ENCODE assay signal across 1 cellular context in the genomic region with DNA sequence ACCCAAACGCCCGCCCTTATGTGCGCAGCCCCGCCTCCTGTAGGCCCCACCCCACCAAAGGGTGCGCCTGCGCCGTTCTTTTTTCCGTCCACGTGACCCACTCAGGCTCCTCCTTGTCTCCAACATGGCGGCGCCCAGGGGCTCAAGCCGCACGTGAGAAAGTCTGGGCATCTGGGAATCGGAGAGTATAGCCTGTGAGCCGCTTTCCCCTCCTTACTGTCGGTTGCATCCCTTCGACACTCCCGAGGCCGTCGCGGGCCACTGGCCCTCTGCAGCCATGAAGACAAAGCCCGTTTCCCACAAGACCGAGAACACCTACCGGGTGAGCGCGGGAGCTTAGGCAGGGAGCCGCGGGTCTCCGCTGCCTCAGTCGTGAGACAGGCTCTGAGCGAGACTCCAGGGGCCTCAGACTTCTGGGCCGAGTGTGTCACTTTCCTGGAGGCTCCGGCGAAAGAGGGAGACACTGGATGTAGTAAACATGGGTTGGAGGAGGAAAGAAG.
TF ChIP-seq lines count a peak whose summit lies in the region.

A gene (plus strand): TSS at position 100 of the 500 bp plus-strand sequence. CDS start 178 bp downstream, at position 278.

TF ChIP-seq in GM12878, 131 proteins besides CTCF, POLR2A, EP300 and RAD21 (continued from another document):
- TF ChIP-seq, protein P1, sequence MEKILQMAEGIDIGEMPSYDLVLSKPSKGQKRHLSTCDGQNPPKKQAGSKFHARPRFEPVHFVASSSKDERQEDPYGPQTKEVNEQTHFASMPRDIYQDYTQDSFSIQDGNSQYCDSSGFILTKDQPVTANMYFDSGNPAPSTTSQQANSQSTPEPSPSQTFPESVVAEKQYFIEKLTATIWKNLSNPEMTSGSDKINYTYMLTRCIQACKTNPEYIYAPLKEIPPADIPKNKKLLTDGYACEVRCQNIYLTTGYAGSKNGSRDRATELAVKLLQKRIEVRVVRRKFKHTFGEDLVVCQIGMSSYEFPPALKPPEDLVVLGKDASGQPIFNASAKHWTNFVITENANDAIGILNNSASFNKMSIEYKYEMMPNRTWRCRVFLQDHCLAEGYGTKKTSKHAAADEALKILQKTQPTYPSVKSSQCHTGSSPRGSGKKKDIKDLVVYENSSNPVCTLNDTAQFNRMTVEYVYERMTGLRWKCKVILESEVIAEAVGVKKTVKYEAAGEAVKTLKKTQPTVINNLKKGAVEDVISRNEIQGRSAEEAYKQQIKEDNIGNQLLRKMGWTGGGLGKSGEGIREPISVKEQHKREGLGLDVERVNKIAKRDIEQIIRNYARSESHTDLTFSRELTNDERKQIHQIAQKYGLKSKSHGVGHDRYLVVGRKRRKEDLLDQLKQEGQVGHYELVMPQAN (conservative IDR thresholded peaks at IDR 0.05), result peak; percentile 100
- TF ChIP-seq POLR2AphosphoS2 (IDR thresholded peaks at IDR 0.05; ENCODE audit: low read depth, low read length), result 0 out of 2 replicates have a peak, but pooled peaks have one; percentile 49
- no peak for TF ChIP-seq JUND (IDR thresholded peaks at IDR 0.05; ENCODE audit: low read depth, low read length)
- TF ChIP-seq, protein P2, sequence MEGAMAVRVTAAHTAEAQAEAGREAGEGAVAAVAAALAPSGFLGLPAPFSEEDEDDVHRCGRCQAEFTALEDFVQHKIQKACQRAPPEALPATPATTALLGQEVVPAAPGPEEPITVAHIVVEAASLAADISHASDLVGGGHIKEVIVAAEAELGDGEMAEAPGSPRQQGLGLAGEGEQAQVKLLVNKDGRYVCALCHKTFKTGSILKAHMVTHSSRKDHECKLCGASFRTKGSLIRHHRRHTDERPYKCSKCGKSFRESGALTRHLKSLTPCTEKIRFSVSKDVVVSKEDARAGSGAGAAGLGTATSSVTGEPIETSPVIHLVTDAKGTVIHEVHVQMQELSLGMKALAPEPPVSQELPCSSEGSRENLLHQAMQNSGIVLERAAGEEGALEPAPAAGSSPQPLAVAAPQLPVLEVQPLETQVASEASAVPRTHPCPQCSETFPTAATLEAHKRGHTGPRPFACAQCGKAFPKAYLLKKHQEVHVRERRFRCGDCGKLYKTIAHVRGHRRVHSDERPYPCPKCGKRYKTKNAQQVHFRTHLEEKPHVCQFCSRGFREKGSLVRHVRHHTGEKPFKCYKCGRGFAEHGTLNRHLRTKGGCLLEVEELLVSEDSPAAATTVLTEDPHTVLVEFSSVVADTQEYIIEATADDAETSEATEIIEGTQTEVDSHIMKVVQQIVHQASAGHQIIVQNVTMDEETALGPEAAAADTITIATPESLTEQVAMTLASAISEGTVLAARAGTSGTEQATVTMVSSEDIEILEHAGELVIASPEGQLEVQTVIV (IDR thresholded peaks at IDR 0.05; ENCODE audit: borderline replicate concordance, partially characterized antibody), result no peak
- TF ChIP-seq, protein P3, sequence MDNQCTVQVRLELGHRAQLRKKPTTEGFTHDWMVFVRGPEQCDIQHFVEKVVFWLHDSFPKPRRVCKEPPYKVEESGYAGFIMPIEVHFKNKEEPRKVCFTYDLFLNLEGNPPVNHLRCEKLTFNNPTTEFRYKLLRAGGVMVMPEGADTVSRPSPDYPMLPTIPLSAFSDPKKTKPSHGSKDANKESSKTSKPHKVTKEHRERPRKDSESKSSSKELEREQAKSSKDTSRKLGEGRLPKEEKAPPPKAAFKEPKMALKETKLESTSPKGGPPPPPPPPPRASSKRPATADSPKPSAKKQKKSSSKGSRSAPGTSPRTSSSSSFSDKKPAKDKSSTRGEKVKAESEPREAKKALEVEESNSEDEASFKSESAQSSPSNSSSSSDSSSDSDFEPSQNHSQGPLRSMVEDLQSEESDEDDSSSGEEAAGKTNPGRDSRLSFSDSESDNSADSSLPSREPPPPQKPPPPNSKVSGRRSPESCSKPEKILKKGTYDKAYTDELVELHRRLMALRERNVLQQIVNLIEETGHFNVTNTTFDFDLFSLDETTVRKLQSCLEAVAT (IDR thresholded peaks at IDR 0.05), result 0 out of 2 replicates have a peak, but pooled peaks have one; percentile 30
- no peak for TF ChIP-seq KDM1A (IDR thresholded peaks at IDR 0.05; ENCODE audit: borderline replicate concordance)
- TF ChIP-seq, protein P4, sequence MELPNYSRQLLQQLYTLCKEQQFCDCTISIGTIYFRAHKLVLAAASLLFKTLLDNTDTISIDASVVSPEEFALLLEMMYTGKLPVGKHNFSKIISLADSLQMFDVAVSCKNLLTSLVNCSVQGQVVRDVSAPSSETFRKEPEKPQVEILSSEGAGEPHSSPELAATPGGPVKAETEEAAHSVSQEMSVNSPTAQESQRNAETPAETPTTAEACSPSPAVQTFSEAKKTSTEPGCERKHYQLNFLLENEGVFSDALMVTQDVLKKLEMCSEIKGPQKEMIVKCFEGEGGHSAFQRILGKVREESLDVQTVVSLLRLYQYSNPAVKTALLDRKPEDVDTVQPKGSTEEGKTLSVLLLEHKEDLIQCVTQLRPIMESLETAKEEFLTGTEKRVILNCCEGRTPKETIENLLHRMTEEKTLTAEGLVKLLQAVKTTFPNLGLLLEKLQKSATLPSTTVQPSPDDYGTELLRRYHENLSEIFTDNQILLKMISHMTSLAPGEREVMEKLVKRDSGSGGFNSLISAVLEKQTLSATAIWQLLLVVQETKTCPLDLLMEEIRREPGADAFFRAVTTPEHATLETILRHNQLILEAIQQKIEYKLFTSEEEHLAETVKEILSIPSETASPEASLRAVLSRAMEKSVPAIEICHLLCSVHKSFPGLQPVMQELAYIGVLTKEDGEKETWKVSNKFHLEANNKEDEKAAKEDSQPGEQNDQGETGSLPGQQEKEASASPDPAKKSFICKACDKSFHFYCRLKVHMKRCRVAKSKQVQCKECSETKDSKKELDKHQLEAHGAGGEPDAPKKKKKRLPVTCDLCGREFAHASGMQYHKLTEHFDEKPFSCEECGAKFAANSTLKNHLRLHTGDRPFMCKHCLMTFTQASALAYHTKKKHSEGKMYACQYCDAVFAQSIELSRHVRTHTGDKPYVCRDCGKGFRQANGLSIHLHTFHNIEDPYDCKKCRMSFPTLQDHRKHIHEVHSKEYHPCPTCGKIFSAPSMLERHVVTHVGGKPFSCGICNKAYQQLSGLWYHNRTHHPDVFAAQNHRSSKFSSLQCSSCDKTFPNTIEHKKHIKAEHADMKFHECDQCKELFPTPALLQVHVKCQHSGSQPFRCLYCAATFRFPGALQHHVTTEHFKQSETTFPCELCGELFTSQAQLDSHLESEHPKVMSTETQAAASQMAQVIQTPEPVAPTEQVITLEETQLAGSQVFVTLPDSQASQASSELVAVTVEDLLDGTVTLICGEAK (IDR thresholded peaks at IDR 0.05; ENCODE audit: borderline replicate concordance), result no peak
- TF ChIP-seq POLR2AphosphoS5 (IDR thresholded peaks at IDR 0.05; ENCODE audit: low read length), result peak; percentile 69
- no peak for TF ChIP-seq KLF5 (IDR thresholded peaks at IDR 0.05; ENCODE audit: partially characterized antibody)
- peak; percentile 48; the same call in 1 of the 2 replicates for TF ChIP-seq TAF1 (IDR thresholded peaks at IDR 0.05; ENCODE audit: borderline replicate concordance, low read depth, low read length)
- peak; percentile 100 for TF ChIP-seq YY1 (IDR thresholded peaks at IDR 0.05; ENCODE audit: low read depth, low read length)
- TF ChIP-seq, protein P5, sequence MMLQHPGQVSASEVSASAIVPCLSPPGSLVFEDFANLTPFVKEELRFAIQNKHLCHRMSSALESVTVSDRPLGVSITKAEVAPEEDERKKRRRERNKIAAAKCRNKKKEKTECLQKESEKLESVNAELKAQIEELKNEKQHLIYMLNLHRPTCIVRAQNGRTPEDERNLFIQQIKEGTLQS (IDR thresholded peaks at IDR 0.05; ENCODE audit: borderline replicate concordance, extremely low read depth, low read depth, low read length), result peak; percentile 74; the same call in 1 of the 2 replicates
- TF ChIP-seq ZNF384 (IDR thresholded peaks at IDR 0.05; ENCODE audit: borderline replicate concordance, low read depth, low read length), result no peak
- TF ChIP-seq, protein P6, sequence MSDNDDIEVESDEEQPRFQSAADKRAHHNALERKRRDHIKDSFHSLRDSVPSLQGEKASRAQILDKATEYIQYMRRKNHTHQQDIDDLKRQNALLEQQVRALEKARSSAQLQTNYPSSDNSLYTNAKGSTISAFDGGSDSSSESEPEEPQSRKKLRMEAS (IDR thresholded peaks at IDR 0.05; ENCODE audit: low read depth, low read length), result peak; percentile 100
- peak; percentile 54; the same call in 1 of the 2 replicates for TF ChIP-seq LARP7 (IDR thresholded peaks at IDR 0.05)
- TF ChIP-seq MEF2A (IDR thresholded peaks at IDR 0.05; ENCODE audit: insufficient read depth, low read depth, low read length), result no peak
- TF ChIP-seq, protein P7, sequence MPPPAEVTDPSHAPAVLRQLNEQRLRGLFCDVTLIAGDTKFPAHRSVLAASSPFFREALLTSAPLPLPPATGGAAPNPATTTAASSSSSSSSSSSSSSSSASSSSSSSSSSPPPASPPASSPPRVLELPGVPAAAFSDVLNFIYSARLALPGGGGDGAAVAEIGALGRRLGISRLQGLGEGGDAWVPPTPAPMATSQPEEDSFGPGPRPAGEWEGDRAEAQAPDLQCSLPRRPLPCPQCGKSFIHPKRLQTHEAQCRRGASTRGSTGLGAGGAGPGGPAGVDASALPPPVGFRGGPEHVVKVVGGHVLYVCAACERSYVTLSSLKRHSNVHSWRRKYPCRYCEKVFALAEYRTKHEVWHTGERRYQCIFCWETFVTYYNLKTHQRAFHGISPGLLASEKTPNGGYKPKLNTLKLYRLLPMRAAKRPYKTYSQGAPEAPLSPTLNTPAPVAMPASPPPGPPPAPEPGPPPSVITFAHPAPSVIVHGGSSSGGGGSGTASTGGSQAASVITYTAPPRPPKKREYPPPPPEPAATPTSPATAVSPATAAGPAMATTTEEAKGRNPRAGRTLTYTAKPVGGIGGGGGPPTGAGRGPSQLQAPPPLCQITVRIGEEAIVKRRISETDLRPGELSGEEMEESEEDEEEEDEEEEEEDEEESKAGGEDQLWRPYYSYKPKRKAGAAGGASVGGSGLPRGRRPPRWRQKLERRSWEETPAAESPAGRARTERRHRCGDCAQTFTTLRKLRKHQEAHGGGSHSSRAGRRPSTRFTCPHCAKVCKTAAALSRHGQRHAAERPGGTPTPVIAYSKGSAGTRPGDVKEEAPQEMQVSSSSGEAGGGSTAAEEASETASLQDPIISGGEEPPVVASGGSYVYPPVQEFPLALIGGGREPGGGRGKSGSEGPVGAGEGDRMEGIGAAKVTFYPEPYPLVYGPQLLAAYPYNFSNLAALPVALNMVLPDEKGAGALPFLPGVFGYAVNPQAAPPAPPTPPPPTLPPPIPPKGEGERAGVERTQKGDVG (CRISPR knock-in tag; IDR thresholded peaks at IDR 0.05), result no peak
- TF ChIP-seq JUNB (IDR thresholded peaks at IDR 0.05), result no peak
- TF ChIP-seq NBN (IDR thresholded peaks at IDR 0.05), result peak; percentile 72; the same call in 1 of the 2 replicates
- TF ChIP-seq SIX5 (IDR thresholded peaks at IDR 0.05; ENCODE audit: low read depth, low read length, severe bottlenecking), result peak; percentile 37
- TF ChIP-seq, protein P8, sequence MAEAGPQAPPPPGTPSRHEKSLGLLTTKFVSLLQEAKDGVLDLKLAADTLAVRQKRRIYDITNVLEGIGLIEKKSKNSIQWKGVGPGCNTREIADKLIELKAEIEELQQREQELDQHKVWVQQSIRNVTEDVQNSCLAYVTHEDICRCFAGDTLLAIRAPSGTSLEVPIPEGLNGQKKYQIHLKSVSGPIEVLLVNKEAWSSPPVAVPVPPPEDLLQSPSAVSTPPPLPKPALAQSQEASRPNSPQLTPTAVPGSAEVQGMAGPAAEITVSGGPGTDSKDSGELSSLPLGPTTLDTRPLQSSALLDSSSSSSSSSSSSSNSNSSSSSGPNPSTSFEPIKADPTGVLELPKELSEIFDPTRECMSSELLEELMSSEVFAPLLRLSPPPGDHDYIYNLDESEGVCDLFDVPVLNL (IDR thresholded peaks at IDR 0.05; ENCODE audit: low read depth, low read length), result no peak
- TF ChIP-seq CBX3 (IDR thresholded peaks at IDR 0.05; ENCODE audit: borderline replicate concordance, low read depth), result no peak
- peak; percentile 100 for TF ChIP-seq SIN3A (IDR thresholded peaks at IDR 0.05; ENCODE audit: low read depth, low read length)
- TF ChIP-seq, protein P9, sequence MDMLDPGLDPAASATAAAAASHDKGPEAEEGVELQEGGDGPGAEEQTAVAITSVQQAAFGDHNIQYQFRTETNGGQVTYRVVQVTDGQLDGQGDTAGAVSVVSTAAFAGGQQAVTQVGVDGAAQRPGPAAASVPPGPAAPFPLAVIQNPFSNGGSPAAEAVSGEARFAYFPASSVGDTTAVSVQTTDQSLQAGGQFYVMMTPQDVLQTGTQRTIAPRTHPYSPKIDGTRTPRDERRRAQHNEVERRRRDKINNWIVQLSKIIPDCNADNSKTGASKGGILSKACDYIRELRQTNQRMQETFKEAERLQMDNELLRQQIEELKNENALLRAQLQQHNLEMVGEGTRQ (IDR thresholded peaks at IDR 0.05; ENCODE audit: borderline replicate concordance, low read depth, low read length), result peak; percentile 90
- TF ChIP-seq, protein P10, sequence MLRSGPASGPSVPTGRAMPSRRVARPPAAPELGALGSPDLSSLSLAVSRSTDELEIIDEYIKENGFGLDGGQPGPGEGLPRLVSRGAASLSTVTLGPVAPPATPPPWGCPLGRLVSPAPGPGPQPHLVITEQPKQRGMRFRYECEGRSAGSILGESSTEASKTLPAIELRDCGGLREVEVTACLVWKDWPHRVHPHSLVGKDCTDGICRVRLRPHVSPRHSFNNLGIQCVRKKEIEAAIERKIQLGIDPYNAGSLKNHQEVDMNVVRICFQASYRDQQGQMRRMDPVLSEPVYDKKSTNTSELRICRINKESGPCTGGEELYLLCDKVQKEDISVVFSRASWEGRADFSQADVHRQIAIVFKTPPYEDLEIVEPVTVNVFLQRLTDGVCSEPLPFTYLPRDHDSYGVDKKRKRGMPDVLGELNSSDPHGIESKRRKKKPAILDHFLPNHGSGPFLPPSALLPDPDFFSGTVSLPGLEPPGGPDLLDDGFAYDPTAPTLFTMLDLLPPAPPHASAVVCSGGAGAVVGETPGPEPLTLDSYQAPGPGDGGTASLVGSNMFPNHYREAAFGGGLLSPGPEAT (IDR thresholded peaks at IDR 0.05; ENCODE audit: low read depth), result peak; percentile 91
- TF ChIP-seq, protein P11, sequence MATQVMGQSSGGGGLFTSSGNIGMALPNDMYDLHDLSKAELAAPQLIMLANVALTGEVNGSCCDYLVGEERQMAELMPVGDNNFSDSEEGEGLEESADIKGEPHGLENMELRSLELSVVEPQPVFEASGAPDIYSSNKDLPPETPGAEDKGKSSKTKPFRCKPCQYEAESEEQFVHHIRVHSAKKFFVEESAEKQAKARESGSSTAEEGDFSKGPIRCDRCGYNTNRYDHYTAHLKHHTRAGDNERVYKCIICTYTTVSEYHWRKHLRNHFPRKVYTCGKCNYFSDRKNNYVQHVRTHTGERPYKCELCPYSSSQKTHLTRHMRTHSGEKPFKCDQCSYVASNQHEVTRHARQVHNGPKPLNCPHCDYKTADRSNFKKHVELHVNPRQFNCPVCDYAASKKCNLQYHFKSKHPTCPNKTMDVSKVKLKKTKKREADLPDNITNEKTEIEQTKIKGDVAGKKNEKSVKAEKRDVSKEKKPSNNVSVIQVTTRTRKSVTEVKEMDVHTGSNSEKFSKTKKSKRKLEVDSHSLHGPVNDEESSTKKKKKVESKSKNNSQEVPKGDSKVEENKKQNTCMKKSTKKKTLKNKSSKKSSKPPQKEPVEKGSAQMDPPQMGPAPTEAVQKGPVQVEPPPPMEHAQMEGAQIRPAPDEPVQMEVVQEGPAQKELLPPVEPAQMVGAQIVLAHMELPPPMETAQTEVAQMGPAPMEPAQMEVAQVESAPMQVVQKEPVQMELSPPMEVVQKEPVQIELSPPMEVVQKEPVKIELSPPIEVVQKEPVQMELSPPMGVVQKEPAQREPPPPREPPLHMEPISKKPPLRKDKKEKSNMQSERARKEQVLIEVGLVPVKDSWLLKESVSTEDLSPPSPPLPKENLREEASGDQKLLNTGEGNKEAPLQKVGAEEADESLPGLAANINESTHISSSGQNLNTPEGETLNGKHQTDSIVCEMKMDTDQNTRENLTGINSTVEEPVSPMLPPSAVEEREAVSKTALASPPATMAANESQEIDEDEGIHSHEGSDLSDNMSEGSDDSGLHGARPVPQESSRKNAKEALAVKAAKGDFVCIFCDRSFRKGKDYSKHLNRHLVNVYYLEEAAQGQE (IDR thresholded peaks at IDR 0.05; ENCODE audit: low read depth, low read length), result no peak
- TF ChIP-seq SMAD5 (IDR thresholded peaks at IDR 0.05; ENCODE audit: low read depth), result peak; percentile 62; the same call in 1 of the 2 replicates
